Comparison of ENCODE assay signal across 17 cellular contexts in genomic region chr10:96968682-96969423, GRCh38.
"Had no signal": no experiment of that assay in that cellular context is flagged by ENCODE, and none has a peak within 500 bp of the region (broad histone marks: within the 10 kb centered on the region; RNA-seq: fewer than 3 reads in every experiment).

No MANE protein-coding gene starts in this region.

- H3K4me3 ChIP-seq: colonic mucosa, gastrocnemius medialis, right atrium auricular region had no signal

- ATAC-seq: gastrocnemius medialis; left cardiac atrium; left ventricle myocardium superior; naive thymus-derived CD4-positive, alpha-beta T cell had no signal

- DNase-seq: colonic mucosa; dermis blood vessel endothelial cell; effector CD4-positive, alpha-beta T cell; endodermal cell; gastrocnemius medialis; glutamatergic neuron; islet precursor cell; left cardiac atrium; left ventricle myocardium superior; naive thymus-derived CD4-positive, alpha-beta T cell; nephron progenitor cell; small intestine; stimulated activated CD4-positive, alpha-beta T cell treated with anti-CD3 and anti-CD28 coated beads, Interleukin-12 subunit alpha, Interleukin-12 subunit beta, amount 100 ng/mL, for 4 hours; stimulated activated naive CD4-positive, alpha-beta T cell; trophoblast cell had no signal

- H3K9me3 ChIP-seq: colonic mucosa, gastrocnemius medialis, neutrophil, right atrium auricular region had no signal

- H3K27me3 ChIP-seq: colonic mucosa, gastrocnemius medialis, neutrophil, right atrium auricular region had no signal

- H3K27ac ChIP-seq: colonic mucosa, gastrocnemius medialis, neutrophil, right atrium auricular region had no signal

- H3K36me3 ChIP-seq: colonic mucosa, gastrocnemius medialis, neutrophil, right atrium auricular region had no signal

- H3K4me1 ChIP-seq: colonic mucosa, gastrocnemius medialis, right atrium auricular region had no signal
